Comparison of ENCODE assay signal across 1 cellular context in genomic region chr4:145154573-145154972, GRCh38.
TF ChIP-seq lines count a peak whose summit lies in the region.

No MANE protein-coding gene starts in this region.

TF ChIP-seq in HEK293T, 16 proteins besides CTCF, POLR2A, EP300 and RAD21 (continued from another document):
- no peak for TF ChIP-seq ZNF384 (IDR thresholded peaks at IDR 0.05)
